In the genomic region with DNA sequence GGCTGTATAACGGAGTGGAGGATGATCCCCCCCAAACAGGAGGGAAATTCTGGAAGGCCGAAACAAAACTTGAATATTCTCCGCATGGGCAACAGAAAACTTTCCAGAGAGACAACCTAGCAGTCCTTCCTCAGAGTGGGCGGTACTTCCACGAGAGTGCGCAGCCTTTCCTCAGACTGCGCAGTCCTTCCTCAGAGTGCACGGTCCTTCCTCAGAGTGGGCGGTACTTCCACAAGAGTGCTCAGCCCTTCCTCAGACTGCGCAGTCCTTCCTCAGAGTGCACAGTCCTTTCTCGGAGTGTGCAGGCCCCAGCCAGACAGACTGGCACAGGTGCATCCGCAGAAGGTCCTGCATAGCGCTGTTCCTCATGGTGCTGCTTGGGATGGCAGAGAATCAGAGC, we compare ENCODE assay signal across 19 cellular contexts. TPM values are rescaled to one million over a fixed set of nuclear protein-coding genes. Genes with fewer than 3 reads are reported as not detected.
DNase-seq lines count a peak whose midpoint lies in the region; ATAC-seq, FAIRE-seq and TF ChIP-seq lines count a peak whose summit lies in the region.
"Had no signal": no experiment of that assay in that cellular context is flagged by ENCODE, and none has a peak within 500 bp of the region (broad histone marks: within the 10 kb centered on the region; RNA-seq: fewer than 3 reads in every experiment).

No MANE protein-coding gene starts in this region.

- H3K27ac ChIP-seq in Panc1 (ENCODE audit: low read length) (no peak overlapping the region), Karpas-422 (ENCODE audit: low read length) (no peak overlapping the region)
- H3K27ac ChIP-seq: 22Rv1 had no signal

- H3K36me3 ChIP-seq in Panc1 (ENCODE audit: control insufficient read depth, insufficient read depth, low read length), result no peaks in the 10 kb centered on the region
- no peaks in the 10 kb centered on the region for H3K36me3 ChIP-seq in Karpas-422 (ENCODE audit: insufficient read depth, low read length)

- peaks cover 14% of the 10 kb centered on the region for H3K4me1 Mint-ChIP-seq in stimulated activated naive CD8-positive, alpha-beta T cell treated with anti-CD3 and anti-CD28 coated beads, Interleukin-15, Interleukin-2, amounts not matched to agents 100 ng/mL and 50 ng/mL, for 24 hours (ENCODE audit: low read depth)
- H3K4me1 Mint-ChIP-seq in effector memory CD8-positive, alpha-beta T cell (ENCODE audit: low read depth in 2 of 2), result peaks cover 0 to 3% of the 10 kb centered on the region in 2 donors

- DNase-seq in NCI-H82 (lab: John Stamatoyannopoulos, UW) (peak; percentile 17), NCI-H82 treated with DMSO at 0.1 percent for 48 hours (lab: John Stamatoyannopoulos, UW; ENCODE audit: unreplicated experiment) (no peak), Panc1 (ENCODE audit: low read depth, low spot score) (no peak), urothelium cell line (ENCODE audit: low spot score) (no peak), Karpas-422 (no peak)
- DNase-seq in stimulated activated naive CD8-positive, alpha-beta T cell treated with anti-CD3 and anti-CD28 coated beads, Interleukin-15, Interleukin-2, amounts not matched to agents 100 U/mL and 50 U/mL, for 24 hours, result no peak
- DNase-seq in effector memory CD8-positive, alpha-beta T cell, result no peak
- DNase-seq: C1 segment of cervical spinal cord; CD4-positive, alpha-beta T cell; COR-L47; DMS153; DMS79 treated with DMSO at 0.1 percent for 48 hours had no signal

- H3K27ac Mint-ChIP-seq in stimulated activated naive CD8-positive, alpha-beta T cell treated with anti-CD3 and anti-CD28 coated beads, Interleukin-15, Interleukin-2, amounts not matched to agents 100 ng/mL and 50 ng/mL, for 24 hours, result peak overlapping the region; percentile 36
- H3K27ac Mint-ChIP-seq in effector memory CD8-positive, alpha-beta T cell, result no peak overlapping the region
- H3K27ac Mint-ChIP-seq: CD4-positive, alpha-beta T cell; IgD-negative memory B cell had no signal

- H4K20me1 ChIP-seq in Karpas-422 (ENCODE audit: insufficient read depth, low read depth, low read length), result no peaks in the 10 kb centered on the region; the same call in 1 of the 2 replicates

- POLR2A ChIA-PET in Panc1 (lab: Charles Lee), result no interaction called here

- no peak for ATAC-seq in stimulated activated naive CD8-positive, alpha-beta T cell treated with anti-CD3 and anti-CD28 coated beads, Interleukin-15, Interleukin-2, amounts not matched to agents 100 U/mL and 50 U/mL, for 24 hours
- ATAC-seq in Panc1, result peak; percentile 33; the same call in 1 of the 2 replicates
- no peak for ATAC-seq in effector memory CD8-positive, alpha-beta T cell (replicated peaks)
- ATAC-seq: HCT116 had no signal

- H3K9me3 Mint-ChIP-seq in stimulated activated naive CD8-positive, alpha-beta T cell treated with anti-CD3 and anti-CD28 coated beads, Interleukin-15, Interleukin-2, amounts not matched to agents 100 ng/mL and 50 ng/mL, for 24 hours, result no peaks in the 10 kb centered on the region
- no peaks in the 10 kb centered on the region for H3K9me3 Mint-ChIP-seq in effector memory CD8-positive, alpha-beta T cell
- H3K9me3 Mint-ChIP-seq: CD4-positive, alpha-beta T cell had no signal

- intact Hi-C loops in Panc1 (cut with micrococcal nuclease; ENCODE audit: unreplicated experiment), result no loop called here

- peak; percentile 46 for FAIRE-seq in urothelium cell line (lab: Jason Lieb, UNC)
- FAIRE-seq: D721Med, H54 had no signal

- TF ChIP-seq CTCF in Panc1 (IDR thresholded peaks at IDR 0.05), result no peak

- no peaks in the 10 kb centered on the region for H3K79me2 ChIP-seq in Karpas-422 (ENCODE audit: low read length)

- no peak overlapping the region for H3K4me3 Mint-ChIP-seq in stimulated activated naive CD8-positive, alpha-beta T cell treated with anti-CD3 and anti-CD28 coated beads, Interleukin-15, Interleukin-2, amounts not matched to agents 100 ng/mL and 50 ng/mL, for 24 hours
- no peak overlapping the region for H3K4me3 Mint-ChIP-seq in effector memory CD8-positive, alpha-beta T cell
- H3K4me3 Mint-ChIP-seq: CD4-positive, alpha-beta T cell; IgD-negative memory B cell had no signal

- H3K27me3 ChIP-seq in Panc1 (ENCODE audit: control insufficient read depth, insufficient read depth, low read length) (no peaks in the 10 kb centered on the region), Karpas-422 (ENCODE audit: low read length) (no peaks in the 10 kb centered on the region)

- CTCF ChIA-PET in Panc1 (lab: Charles Lee), result interaction anchor here (0.7 kb wide), 1 partner anchor 87 kb away, joined by 10 read pairs; no protein-coding TSS in a partner anchor

- no peak overlapping the region for H3K9ac ChIP-seq in Karpas-422 (ENCODE audit: low read length)

- H3K4me1 ChIP-seq in Panc1 (ENCODE audit: control insufficient read depth, insufficient read depth, low read length) (no peaks in the 10 kb centered on the region), Karpas-422 (ENCODE audit: low read length) (no peaks in the 10 kb centered on the region)

- in situ Hi-C loops in Panc1 (cut with HindIII; ENCODE audit: low pct_unique_long_range_greater_than_20kb, low sequenced_read_pairs), result no loop called here

- no peak overlapping the region for H3K4me2 ChIP-seq in Karpas-422 (ENCODE audit: low read depth, low read length, poor library complexity, severe bottlenecking)

- no peaks in the 10 kb centered on the region for H3K9me3 ChIP-seq in Panc1 (ENCODE audit: control insufficient read depth, insufficient read depth, low read depth, low read length)
- no peaks in the 10 kb centered on the region for H3K9me3 ChIP-seq in Karpas-422 (ENCODE audit: low read length)

- H3K36me3 Mint-ChIP-seq in stimulated activated naive CD8-positive, alpha-beta T cell treated with anti-CD3 and anti-CD28 coated beads, Interleukin-15, Interleukin-2, amounts not matched to agents 100 ng/mL and 50 ng/mL, for 24 hours (ENCODE audit: low read depth), result peaks cover 9% of the 10 kb centered on the region
- no peaks in the 10 kb centered on the region for H3K36me3 Mint-ChIP-seq in effector memory CD8-positive, alpha-beta T cell (ENCODE audit: insufficient read depth)

- no peak overlapping the region for H3K4me3 ChIP-seq in Panc1 (ENCODE audit: low read depth in 2 of 2, low read length in 2 of 2)
- H3K4me3 ChIP-seq in Karpas-422 (ENCODE audit: low read length), result no peak overlapping the region

- H3K9me2 ChIP-seq in Karpas-422 (replicated peaks; ENCODE audit: insufficient read depth, low read length), result no peaks in the 10 kb centered on the region

- H3K27me3 Mint-ChIP-seq in stimulated activated naive CD8-positive, alpha-beta T cell treated with anti-CD3 and anti-CD28 coated beads, Interleukin-15, Interleukin-2, amounts not matched to agents 100 ng/mL and 50 ng/mL, for 24 hours, result no peaks in the 10 kb centered on the region
- H3K27me3 Mint-ChIP-seq in effector memory CD8-positive, alpha-beta T cell, result peaks cover 13 to 23% of the 10 kb centered on the region in 2 donors
- H3K27me3 Mint-ChIP-seq: CD4-positive, alpha-beta T cell; IgD-negative memory B cell had no signal

- no peak overlapping the region for H2AFZ ChIP-seq in Karpas-422 (ENCODE audit: low read length)

- BruUV-seq in Panc1 (replicated peaks; lab: Mats Ljungman, UMichigan), result no TSS peak

RNA-seq across cellular contexts. Expression of a gene that starts 12.7 kb away (rescaled TPM):
- total RNA-seq in Panc1 (2021; ENCODE audit: unreplicated experiment), result not detected
- not detected for polyA plus RNA-seq in Panc1 (2012; ENCODE audit: insufficient read length)
- not detected in 2 replicates for total RNA-seq in Karpas-422 (2014; rRNA removed; shearing (Covaris generic); ENCODE audit: low replicate concordance)
- total RNA-seq: CD4-positive, alpha-beta T cell; HT-29 had no signal
- polyA plus RNA-seq: IgD-negative memory B cell had no signal

RNA-seq across cellular contexts. Expression of a gene that starts 22.0 kb away (rescaled TPM):
- 81.5 TPM for total RNA-seq in Panc1 (2021; ENCODE audit: unreplicated experiment)
- polyA plus RNA-seq in Panc1 (2012; ENCODE audit: insufficient read length), result 95.0 TPM
- 12.5 and 54.0 TPM in 2 replicates for total RNA-seq in Karpas-422 (2014; rRNA removed; shearing (Covaris generic); ENCODE audit: low replicate concordance)

RNA-seq across cellular contexts. Expression of a gene that starts 34.5 kb away (rescaled TPM):
- not detected for total RNA-seq in Panc1 (2021; ENCODE audit: unreplicated experiment)
- polyA plus RNA-seq in Panc1 (2012; ENCODE audit: insufficient read length), result not detected
- 0.18 TPM in 1 of 2 replicates, not detected in the other for total RNA-seq in Karpas-422 (2014; rRNA removed; shearing (Covaris generic); ENCODE audit: low replicate concordance)
- total RNA-seq: CD4-positive, alpha-beta T cell; HT-29 had no signal

RNA-seq across cellular contexts. Expression of a gene that starts 39.0 kb away (rescaled TPM):
- total RNA-seq in Panc1 (2021; ENCODE audit: unreplicated experiment), result not detected
- not detected for polyA plus RNA-seq in Panc1 (2012; ENCODE audit: insufficient read length)
- total RNA-seq in Karpas-422 (2014; rRNA removed; shearing (Covaris generic); ENCODE audit: low replicate concordance), result not detected in 2 replicates
- total RNA-seq: CD4-positive, alpha-beta T cell; HT-29 had no signal
- polyA plus RNA-seq: IgD-negative memory B cell had no signal

RNA-seq across cellular contexts. Expression of a gene that starts 42.0 kb away (rescaled TPM):
- 132 TPM for total RNA-seq in Panc1 (2021; ENCODE audit: unreplicated experiment)
- 200 TPM for polyA plus RNA-seq in Panc1 (2012; ENCODE audit: insufficient read length)
- 26.2 and 103 TPM in 2 replicates for total RNA-seq in Karpas-422 (2014; rRNA removed; shearing (Covaris generic); ENCODE audit: low replicate concordance)
